13 cellular contexts compared by ENCODE assay signal in genomic region chr7:5868928-5869341, GRCh38. TPM values are rescaled to one million over a fixed set of nuclear protein-coding genes. Genes with fewer than 3 reads are reported as not detected.
"Had no signal": no experiment of that assay in that cellular context is flagged by ENCODE, and none has a peak within 500 bp of the region (broad histone marks: within the 10 kb centered on the region; RNA-seq: fewer than 3 reads in every experiment).

No MANE protein-coding gene starts in this region.

RNA-seq across cellular contexts. Expression of gene OCM, which starts 11.7 kb away (rescaled TPM):
- total RNA-seq: activated CD4-positive, alpha-beta memory T cell treated with anti-CD3 and anti-CD28 coated beads for 36 hours; activated naive CD4-positive, alpha-beta T cell treated with anti-CD3 and anti-CD28 coated beads for 36 hours; cardiac septum; chondrocyte; dermis blood vessel endothelial cell; esophagus muscularis mucosa; gastroesophageal sphincter; left lung; lung microvascular endothelial cell; sigmoid colon; thoracic aorta; vagina had no signal
- polyA plus RNA-seq: keratinocyte had no signal
